ENCODE assay signal across 30 cellular contexts in the genomic region with DNA sequence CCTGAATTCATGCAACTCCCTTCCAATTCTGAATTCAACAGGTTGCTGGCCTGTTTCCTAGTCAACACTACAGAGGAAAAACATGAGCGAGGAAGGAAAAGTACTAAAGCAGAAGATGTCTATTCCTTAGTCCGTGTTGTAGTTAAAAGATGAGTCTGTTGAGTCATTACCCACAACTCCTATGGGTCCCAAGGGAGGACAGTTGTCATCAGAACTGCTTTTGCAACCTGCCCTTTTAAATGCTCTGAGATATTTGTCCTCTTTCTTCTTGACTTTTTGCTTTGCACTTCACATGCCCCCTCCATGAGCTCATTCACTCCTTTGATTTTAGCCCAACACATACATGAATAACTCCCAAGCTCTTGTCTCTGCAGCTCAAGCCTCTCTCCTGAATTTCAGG.
"Had no signal": no experiment of that assay in that cellular context is flagged by ENCODE, and none has a peak within 500 bp of the region (broad histone marks: within the 10 kb centered on the region; RNA-seq: fewer than 3 reads in every experiment).

No MANE protein-coding gene starts in this region.

- H3K9me3 ChIP-seq: adrenal gland, body of pancreas, ovary, right atrium auricular region, upper lobe of left lung, vagina had no signal

- H3K27ac Mint-ChIP-seq: activated naive CD4-positive, alpha-beta T cell treated with anti-CD3 and anti-CD28 coated beads for 36 hours; activated naive CD8-positive, alpha-beta T cell treated with anti-CD3 and anti-CD28 coated beads for 36 hours; naive B cell; nephron progenitor cell; T-helper 2 cell treated with Interferon-gamma antibody and Interleukin-4, amounts not matched to agents 5 μg/mL and 100 μg/mL, for 36 hours had no signal

- H3K27ac ChIP-seq: adrenal gland, body of pancreas, cardiac muscle cell, coronary artery, dorsolateral prefrontal cortex, ovary, right atrium auricular region, upper lobe of left lung, vagina, VCaP had no signal

- H3K4me1 Mint-ChIP-seq: activated naive CD8-positive, alpha-beta T cell treated with anti-CD3 and anti-CD28 coated beads for 36 hours; naive B cell had no signal

- H3K9me3 Mint-ChIP-seq: activated naive CD4-positive, alpha-beta T cell treated with anti-CD3 and anti-CD28 coated beads for 36 hours; activated naive CD8-positive, alpha-beta T cell treated with anti-CD3 and anti-CD28 coated beads for 36 hours; T-helper 2 cell treated with Interferon-gamma antibody and Interleukin-4, amounts not matched to agents 5 μg/mL and 100 μg/mL, for 36 hours had no signal

- H3K36me3 ChIP-seq: adrenal gland, cardiac muscle cell, ovary, right atrium auricular region, upper lobe of left lung, vagina had no signal

- H3K4me3 Mint-ChIP-seq: activated naive CD4-positive, alpha-beta T cell treated with anti-CD3 and anti-CD28 coated beads for 36 hours; activated naive CD8-positive, alpha-beta T cell treated with anti-CD3 and anti-CD28 coated beads for 36 hours; naive B cell; nephron progenitor cell; T-helper 2 cell treated with Interferon-gamma antibody and Interleukin-4, amounts not matched to agents 5 μg/mL and 100 μg/mL, for 36 hours had no signal

- ATAC-seq: body of pancreas; left cardiac atrium; left ventricle myocardium superior; stimulated activated naive CD8-positive, alpha-beta T cell treated with anti-CD3 and anti-CD28 coated beads, Interleukin-15, Interleukin-2, amounts not matched to agents 100 U/mL and 50 U/mL, for 24 hours had no signal

- H3K27me3 ChIP-seq: adrenal gland, body of pancreas, cardiac muscle cell, ovary, right atrium auricular region, upper lobe of left lung, vagina had no signal

- H3K36me3 Mint-ChIP-seq: activated naive CD8-positive, alpha-beta T cell treated with anti-CD3 and anti-CD28 coated beads for 36 hours; naive B cell had no signal

- DNase-seq: activated CD4-positive, alpha-beta T cell treated with anti-CD3 and anti-CD28 coated beads for 4 hours; activated CD4-positive, alpha-beta T cell treated with anti-CD3 and anti-CD28 coated beads, Interleukin-2, amount 50 U/mL, for 4 hours; activated CD8-positive, alpha-beta memory T cell treated with anti-CD3 and anti-CD28 coated beads for 24 hours; activated effector memory CD4-positive, alpha-beta T cell treated with Interleukin-2 at 50 U/mL for 16 hours; activated naive CD4-positive, alpha-beta T cell treated with anti-CD3 and anti-CD28 coated beads for 36 hours; activated naive CD8-positive, alpha-beta T cell treated with anti-CD3 and anti-CD28 coated beads for 36 hours; adrenal gland; aorta; body of pancreas; cerebellar nuclear complex; dorsolateral prefrontal cortex; effector memory CD4-positive, alpha-beta T cell; head of caudate nucleus; hippocampal formation; left cardiac atrium; left ventricle myocardium superior; naive B cell; nephron progenitor cell; ovary; stimulated activated CD4-positive, alpha-beta T cell treated with anti-CD3 and anti-CD28 coated beads, Interleukin-4, amount 100 ng/mL, for 1 hour; stimulated activated naive CD8-positive, alpha-beta T cell treated with anti-CD3 and anti-CD28 coated beads, Interleukin-15, Interleukin-2, amounts not matched to agents 100 U/mL and 50 U/mL, for 24 hours; substantia nigra; T-helper 1 cell; upper lobe of left lung had no signal

- H3K4me1 ChIP-seq: adrenal gland, upper lobe of left lung, vagina had no signal

- H3K4me3 ChIP-seq: adrenal gland, body of pancreas, cardiac muscle cell, coronary artery, dorsolateral prefrontal cortex, ovary, right atrium auricular region, upper lobe of left lung, vagina had no signal
